Comparison of ENCODE assay signal across 1 cellular context in the genomic region with DNA sequence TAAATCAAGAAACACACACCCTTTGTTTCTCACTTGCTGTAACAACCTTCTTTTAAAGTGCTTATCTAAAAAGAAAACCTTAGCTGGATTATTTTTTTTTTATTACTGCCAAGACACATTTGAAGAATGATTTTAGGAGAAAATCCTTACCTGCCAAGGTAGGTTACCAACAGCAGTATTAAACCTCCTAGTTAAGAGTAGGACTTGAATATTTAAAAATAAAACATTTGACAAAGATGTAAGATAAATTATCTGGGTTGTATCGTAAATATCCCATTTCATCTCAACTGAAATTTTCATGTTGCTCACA.
TF ChIP-seq lines count a peak whose summit lies in the region.

No MANE protein-coding gene starts in this region.

TF ChIP-seq in GM23338, 12 proteins besides CTCF, POLR2A, EP300 and RAD21:
- TF ChIP-seq, protein P1, sequence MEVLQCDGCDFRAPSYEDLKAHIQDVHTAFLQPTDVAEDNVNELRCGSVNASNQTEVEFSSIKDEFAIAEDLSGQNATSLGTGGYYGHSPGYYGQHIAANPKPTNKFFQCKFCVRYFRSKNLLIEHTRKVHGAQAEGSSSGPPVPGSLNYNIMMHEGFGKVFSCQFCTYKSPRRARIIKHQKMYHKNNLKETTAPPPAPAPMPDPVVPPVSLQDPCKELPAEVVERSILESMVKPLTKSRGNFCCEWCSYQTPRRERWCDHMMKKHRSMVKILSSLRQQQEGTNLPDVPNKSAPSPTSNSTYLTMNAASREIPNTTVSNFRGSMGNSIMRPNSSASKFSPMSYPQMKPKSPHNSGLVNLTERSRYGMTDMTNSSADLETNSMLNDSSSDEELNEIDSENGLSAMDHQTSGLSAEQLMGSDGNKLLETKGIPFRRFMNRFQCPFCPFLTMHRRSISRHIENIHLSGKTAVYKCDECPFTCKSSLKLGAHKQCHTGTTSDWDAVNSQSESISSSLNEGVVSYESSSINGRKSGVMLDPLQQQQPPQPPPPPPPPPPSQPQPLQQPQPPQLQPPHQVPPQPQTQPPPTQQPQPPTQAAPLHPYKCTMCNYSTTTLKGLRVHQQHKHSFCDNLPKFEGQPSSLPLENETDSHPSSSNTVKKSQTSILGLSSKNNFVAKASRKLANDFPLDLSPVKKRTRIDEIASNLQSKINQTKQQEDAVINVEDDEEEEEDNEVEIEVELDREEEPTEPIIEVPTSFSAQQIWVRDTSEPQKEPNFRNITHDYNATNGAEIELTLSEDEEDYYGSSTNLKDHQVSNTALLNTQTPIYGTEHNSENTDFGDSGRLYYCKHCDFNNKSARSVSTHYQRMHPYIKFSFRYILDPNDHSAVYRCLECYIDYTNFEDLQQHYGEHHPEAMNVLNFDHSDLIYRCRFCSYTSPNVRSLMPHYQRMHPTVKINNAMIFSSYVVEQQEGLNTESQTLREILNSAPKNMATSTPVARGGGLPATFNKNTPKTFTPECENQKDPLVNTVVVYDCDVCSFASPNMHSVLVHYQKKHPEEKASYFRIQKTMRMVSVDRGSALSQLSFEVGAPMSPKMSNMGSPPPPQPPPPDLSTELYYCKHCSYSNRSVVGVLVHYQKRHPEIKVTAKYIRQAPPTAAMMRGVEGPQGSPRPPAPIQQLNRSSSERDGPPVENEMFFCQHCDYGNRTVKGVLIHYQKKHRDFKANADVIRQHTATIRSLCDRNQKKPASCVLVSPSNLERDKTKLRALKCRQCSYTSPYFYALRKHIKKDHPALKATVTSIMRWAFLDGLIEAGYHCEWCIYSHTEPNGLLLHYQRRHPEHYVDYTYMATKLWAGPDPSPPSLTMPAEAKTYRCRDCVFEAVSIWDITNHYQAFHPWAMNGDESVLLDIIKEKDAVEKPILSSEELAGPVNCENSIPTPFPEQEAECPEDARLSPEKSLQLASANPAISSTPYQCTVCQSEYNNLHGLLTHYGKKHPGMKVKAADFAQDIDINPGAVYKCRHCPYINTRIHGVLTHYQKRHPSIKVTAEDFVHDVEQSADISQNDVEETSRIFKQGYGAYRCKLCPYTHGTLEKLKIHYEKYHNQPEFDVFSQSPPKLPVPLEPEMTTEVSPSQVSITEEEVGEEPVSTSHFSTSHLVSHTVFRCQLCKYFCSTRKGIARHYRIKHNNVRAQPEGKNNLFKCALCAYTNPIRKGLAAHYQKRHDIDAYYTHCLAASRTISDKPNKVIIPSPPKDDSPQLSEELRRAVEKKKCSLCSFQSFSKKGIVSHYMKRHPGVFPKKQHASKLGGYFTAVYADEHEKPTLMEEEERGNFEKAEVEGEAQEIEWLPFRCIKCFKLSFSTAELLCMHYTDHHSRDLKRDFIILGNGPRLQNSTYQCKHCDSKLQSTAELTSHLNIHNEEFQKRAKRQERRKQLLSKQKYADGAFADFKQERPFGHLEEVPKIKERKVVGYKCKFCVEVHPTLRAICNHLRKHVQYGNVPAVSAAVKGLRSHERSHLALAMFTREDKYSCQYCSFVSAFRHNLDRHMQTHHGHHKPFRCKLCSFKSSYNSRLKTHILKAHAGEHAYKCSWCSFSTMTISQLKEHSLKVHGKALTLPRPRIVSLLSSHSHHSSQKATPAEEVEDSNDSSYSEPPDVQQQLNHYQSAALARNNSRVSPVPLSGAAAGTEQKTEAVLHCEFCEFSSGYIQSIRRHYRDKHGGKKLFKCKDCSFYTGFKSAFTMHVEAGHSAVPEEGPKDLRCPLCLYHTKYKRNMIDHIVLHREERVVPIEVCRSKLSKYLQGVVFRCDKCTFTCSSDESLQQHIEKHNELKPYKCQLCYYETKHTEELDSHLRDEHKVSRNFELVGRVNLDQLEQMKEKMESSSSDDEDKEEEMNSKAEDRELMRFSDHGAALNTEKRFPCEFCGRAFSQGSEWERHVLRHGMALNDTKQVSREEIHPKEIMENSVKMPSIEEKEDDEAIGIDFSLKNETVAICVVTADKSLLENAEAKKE (CRISPR knock-in tag; IDR thresholded peaks at IDR 0.05), result no peak
